1 cellular context compared by ENCODE assay signal in the genomic region with DNA sequence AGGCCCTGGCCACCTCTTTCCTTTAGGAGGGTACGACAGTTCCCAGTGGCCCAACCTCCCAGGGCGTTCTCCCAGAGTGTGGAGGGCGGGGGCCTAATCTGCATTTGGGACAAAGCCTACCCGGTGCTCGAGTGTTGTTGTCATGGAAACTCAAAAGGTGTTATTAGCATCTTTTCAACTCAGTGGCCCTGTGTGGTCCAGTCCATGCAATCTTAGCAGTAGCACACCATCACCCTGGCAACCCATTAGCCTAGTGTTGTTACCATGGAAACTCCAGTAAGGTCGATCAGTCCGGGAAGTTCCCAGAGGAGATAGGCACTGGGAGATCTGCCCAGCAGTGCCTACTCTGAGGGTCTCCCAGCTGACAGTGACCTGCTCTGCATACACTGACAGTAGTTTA.
TF ChIP-seq lines count a peak whose summit lies in the region.

No MANE protein-coding gene starts in this region.

TF ChIP-seq in GM23338, 12 proteins besides CTCF, POLR2A, EP300 and RAD21 (continued from another document):
- TF ChIP-seq, protein P1, sequence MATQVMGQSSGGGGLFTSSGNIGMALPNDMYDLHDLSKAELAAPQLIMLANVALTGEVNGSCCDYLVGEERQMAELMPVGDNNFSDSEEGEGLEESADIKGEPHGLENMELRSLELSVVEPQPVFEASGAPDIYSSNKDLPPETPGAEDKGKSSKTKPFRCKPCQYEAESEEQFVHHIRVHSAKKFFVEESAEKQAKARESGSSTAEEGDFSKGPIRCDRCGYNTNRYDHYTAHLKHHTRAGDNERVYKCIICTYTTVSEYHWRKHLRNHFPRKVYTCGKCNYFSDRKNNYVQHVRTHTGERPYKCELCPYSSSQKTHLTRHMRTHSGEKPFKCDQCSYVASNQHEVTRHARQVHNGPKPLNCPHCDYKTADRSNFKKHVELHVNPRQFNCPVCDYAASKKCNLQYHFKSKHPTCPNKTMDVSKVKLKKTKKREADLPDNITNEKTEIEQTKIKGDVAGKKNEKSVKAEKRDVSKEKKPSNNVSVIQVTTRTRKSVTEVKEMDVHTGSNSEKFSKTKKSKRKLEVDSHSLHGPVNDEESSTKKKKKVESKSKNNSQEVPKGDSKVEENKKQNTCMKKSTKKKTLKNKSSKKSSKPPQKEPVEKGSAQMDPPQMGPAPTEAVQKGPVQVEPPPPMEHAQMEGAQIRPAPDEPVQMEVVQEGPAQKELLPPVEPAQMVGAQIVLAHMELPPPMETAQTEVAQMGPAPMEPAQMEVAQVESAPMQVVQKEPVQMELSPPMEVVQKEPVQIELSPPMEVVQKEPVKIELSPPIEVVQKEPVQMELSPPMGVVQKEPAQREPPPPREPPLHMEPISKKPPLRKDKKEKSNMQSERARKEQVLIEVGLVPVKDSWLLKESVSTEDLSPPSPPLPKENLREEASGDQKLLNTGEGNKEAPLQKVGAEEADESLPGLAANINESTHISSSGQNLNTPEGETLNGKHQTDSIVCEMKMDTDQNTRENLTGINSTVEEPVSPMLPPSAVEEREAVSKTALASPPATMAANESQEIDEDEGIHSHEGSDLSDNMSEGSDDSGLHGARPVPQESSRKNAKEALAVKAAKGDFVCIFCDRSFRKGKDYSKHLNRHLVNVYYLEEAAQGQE (IDR thresholded peaks at IDR 0.05; ENCODE audit: unreplicated experiment): no peak
- TF ChIP-seq EZH2phosphoT487 (IDR thresholded peaks at IDR 0.05; ENCODE audit: unreplicated experiment) (no peak), ZNF331 (CRISPR knock-in tag; IDR thresholded peaks at IDR 0.05; ENCODE audit: low read depth) (no peak), POLR2AphosphoS5 (IDR thresholded peaks at IDR 0.05; ENCODE audit: low read depth) (no peak), STAT1 (IDR thresholded peaks at IDR 0.05; ENCODE audit: unreplicated experiment) (no peak), EZH2 (IDR thresholded peaks at IDR 0.05; ENCODE audit: low read depth, unreplicated experiment) (no peak), CREB1 (CRISPR knock-in tag; IDR thresholded peaks at IDR 0.05; ENCODE audit: low read depth) (no peak)
- TF ChIP-seq, protein P2, sequence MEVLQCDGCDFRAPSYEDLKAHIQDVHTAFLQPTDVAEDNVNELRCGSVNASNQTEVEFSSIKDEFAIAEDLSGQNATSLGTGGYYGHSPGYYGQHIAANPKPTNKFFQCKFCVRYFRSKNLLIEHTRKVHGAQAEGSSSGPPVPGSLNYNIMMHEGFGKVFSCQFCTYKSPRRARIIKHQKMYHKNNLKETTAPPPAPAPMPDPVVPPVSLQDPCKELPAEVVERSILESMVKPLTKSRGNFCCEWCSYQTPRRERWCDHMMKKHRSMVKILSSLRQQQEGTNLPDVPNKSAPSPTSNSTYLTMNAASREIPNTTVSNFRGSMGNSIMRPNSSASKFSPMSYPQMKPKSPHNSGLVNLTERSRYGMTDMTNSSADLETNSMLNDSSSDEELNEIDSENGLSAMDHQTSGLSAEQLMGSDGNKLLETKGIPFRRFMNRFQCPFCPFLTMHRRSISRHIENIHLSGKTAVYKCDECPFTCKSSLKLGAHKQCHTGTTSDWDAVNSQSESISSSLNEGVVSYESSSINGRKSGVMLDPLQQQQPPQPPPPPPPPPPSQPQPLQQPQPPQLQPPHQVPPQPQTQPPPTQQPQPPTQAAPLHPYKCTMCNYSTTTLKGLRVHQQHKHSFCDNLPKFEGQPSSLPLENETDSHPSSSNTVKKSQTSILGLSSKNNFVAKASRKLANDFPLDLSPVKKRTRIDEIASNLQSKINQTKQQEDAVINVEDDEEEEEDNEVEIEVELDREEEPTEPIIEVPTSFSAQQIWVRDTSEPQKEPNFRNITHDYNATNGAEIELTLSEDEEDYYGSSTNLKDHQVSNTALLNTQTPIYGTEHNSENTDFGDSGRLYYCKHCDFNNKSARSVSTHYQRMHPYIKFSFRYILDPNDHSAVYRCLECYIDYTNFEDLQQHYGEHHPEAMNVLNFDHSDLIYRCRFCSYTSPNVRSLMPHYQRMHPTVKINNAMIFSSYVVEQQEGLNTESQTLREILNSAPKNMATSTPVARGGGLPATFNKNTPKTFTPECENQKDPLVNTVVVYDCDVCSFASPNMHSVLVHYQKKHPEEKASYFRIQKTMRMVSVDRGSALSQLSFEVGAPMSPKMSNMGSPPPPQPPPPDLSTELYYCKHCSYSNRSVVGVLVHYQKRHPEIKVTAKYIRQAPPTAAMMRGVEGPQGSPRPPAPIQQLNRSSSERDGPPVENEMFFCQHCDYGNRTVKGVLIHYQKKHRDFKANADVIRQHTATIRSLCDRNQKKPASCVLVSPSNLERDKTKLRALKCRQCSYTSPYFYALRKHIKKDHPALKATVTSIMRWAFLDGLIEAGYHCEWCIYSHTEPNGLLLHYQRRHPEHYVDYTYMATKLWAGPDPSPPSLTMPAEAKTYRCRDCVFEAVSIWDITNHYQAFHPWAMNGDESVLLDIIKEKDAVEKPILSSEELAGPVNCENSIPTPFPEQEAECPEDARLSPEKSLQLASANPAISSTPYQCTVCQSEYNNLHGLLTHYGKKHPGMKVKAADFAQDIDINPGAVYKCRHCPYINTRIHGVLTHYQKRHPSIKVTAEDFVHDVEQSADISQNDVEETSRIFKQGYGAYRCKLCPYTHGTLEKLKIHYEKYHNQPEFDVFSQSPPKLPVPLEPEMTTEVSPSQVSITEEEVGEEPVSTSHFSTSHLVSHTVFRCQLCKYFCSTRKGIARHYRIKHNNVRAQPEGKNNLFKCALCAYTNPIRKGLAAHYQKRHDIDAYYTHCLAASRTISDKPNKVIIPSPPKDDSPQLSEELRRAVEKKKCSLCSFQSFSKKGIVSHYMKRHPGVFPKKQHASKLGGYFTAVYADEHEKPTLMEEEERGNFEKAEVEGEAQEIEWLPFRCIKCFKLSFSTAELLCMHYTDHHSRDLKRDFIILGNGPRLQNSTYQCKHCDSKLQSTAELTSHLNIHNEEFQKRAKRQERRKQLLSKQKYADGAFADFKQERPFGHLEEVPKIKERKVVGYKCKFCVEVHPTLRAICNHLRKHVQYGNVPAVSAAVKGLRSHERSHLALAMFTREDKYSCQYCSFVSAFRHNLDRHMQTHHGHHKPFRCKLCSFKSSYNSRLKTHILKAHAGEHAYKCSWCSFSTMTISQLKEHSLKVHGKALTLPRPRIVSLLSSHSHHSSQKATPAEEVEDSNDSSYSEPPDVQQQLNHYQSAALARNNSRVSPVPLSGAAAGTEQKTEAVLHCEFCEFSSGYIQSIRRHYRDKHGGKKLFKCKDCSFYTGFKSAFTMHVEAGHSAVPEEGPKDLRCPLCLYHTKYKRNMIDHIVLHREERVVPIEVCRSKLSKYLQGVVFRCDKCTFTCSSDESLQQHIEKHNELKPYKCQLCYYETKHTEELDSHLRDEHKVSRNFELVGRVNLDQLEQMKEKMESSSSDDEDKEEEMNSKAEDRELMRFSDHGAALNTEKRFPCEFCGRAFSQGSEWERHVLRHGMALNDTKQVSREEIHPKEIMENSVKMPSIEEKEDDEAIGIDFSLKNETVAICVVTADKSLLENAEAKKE (CRISPR knock-in tag; IDR thresholded peaks at IDR 0.05): no peak
TF ChIP-seq in GM23338: peak in this region for 0.
